1 cellular context compared by ENCODE assay signal in genomic region chr10:32332299-32332750, GRCh38.
TF ChIP-seq lines count a peak whose summit lies in the region.

No MANE protein-coding gene starts in this region.

TF ChIP-seq in GM23338, 12 proteins besides CTCF, POLR2A, EP300 and RAD21 (continued from another document):
- TF ChIP-seq JUNB (IDR thresholded peaks at IDR 0.05; ENCODE audit: unreplicated experiment), result no peak
- no peak for TF ChIP-seq POLR2AphosphoS5 (IDR thresholded peaks at IDR 0.05; ENCODE audit: low read depth)
- no peak for TF ChIP-seq ZNF331 (CRISPR knock-in tag; IDR thresholded peaks at IDR 0.05; ENCODE audit: low read depth)
- TF ChIP-seq STAT1 (IDR thresholded peaks at IDR 0.05; ENCODE audit: unreplicated experiment), result no peak
- TF ChIP-seq EZH2phosphoT487 (IDR thresholded peaks at IDR 0.05; ENCODE audit: unreplicated experiment), result no peak
- TF ChIP-seq NANOG (IDR thresholded peaks at IDR 0.05; ENCODE audit: borderline replicate concordance), result no peak
- TF ChIP-seq, protein P1, sequence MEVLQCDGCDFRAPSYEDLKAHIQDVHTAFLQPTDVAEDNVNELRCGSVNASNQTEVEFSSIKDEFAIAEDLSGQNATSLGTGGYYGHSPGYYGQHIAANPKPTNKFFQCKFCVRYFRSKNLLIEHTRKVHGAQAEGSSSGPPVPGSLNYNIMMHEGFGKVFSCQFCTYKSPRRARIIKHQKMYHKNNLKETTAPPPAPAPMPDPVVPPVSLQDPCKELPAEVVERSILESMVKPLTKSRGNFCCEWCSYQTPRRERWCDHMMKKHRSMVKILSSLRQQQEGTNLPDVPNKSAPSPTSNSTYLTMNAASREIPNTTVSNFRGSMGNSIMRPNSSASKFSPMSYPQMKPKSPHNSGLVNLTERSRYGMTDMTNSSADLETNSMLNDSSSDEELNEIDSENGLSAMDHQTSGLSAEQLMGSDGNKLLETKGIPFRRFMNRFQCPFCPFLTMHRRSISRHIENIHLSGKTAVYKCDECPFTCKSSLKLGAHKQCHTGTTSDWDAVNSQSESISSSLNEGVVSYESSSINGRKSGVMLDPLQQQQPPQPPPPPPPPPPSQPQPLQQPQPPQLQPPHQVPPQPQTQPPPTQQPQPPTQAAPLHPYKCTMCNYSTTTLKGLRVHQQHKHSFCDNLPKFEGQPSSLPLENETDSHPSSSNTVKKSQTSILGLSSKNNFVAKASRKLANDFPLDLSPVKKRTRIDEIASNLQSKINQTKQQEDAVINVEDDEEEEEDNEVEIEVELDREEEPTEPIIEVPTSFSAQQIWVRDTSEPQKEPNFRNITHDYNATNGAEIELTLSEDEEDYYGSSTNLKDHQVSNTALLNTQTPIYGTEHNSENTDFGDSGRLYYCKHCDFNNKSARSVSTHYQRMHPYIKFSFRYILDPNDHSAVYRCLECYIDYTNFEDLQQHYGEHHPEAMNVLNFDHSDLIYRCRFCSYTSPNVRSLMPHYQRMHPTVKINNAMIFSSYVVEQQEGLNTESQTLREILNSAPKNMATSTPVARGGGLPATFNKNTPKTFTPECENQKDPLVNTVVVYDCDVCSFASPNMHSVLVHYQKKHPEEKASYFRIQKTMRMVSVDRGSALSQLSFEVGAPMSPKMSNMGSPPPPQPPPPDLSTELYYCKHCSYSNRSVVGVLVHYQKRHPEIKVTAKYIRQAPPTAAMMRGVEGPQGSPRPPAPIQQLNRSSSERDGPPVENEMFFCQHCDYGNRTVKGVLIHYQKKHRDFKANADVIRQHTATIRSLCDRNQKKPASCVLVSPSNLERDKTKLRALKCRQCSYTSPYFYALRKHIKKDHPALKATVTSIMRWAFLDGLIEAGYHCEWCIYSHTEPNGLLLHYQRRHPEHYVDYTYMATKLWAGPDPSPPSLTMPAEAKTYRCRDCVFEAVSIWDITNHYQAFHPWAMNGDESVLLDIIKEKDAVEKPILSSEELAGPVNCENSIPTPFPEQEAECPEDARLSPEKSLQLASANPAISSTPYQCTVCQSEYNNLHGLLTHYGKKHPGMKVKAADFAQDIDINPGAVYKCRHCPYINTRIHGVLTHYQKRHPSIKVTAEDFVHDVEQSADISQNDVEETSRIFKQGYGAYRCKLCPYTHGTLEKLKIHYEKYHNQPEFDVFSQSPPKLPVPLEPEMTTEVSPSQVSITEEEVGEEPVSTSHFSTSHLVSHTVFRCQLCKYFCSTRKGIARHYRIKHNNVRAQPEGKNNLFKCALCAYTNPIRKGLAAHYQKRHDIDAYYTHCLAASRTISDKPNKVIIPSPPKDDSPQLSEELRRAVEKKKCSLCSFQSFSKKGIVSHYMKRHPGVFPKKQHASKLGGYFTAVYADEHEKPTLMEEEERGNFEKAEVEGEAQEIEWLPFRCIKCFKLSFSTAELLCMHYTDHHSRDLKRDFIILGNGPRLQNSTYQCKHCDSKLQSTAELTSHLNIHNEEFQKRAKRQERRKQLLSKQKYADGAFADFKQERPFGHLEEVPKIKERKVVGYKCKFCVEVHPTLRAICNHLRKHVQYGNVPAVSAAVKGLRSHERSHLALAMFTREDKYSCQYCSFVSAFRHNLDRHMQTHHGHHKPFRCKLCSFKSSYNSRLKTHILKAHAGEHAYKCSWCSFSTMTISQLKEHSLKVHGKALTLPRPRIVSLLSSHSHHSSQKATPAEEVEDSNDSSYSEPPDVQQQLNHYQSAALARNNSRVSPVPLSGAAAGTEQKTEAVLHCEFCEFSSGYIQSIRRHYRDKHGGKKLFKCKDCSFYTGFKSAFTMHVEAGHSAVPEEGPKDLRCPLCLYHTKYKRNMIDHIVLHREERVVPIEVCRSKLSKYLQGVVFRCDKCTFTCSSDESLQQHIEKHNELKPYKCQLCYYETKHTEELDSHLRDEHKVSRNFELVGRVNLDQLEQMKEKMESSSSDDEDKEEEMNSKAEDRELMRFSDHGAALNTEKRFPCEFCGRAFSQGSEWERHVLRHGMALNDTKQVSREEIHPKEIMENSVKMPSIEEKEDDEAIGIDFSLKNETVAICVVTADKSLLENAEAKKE (CRISPR knock-in tag; IDR thresholded peaks at IDR 0.05), result no peak
- no peak for TF ChIP-seq CREB1 (CRISPR knock-in tag; IDR thresholded peaks at IDR 0.05; ENCODE audit: low read depth)
- no peak for TF ChIP-seq EZH2 (IDR thresholded peaks at IDR 0.05; ENCODE audit: low read depth, unreplicated experiment)
TF ChIP-seq in GM23338: peak in this region for 0.
